ENCODE assay signal across 12 cellular contexts in the genomic region with DNA sequence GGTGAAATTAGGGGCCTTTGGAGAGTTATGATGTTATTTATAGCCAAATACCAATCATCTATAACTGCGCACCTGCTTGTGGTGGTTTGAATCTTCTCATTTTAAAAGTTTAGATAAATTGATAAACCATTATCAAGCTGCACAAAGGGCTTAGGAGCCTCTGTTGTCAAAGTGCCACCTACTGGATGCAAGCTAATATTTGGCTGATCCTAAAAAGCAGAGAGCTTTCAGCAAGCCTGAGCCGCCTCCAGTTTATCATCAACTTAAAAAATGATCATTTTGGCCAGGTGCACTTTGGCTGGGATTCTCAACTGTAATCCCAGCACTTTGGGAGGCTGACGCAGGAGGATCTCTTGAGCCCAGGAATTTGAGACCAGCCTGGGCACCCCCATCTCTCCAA. TPM values are rescaled to one million over a fixed set of nuclear protein-coding genes. Genes with fewer than 3 reads are reported as not detected.
A peak's percentile ranks its signal among the peaks of the same experiment; 100 is the strongest.
DNase-seq lines count a peak whose midpoint lies in the region; ATAC-seq and TF ChIP-seq lines count a peak whose summit lies in the region.
"Had no signal": no experiment of that assay in that cellular context is flagged by ENCODE, and none has a peak within 500 bp of the region (broad histone marks: within the 10 kb centered on the region; RNA-seq: fewer than 3 reads in every experiment).

No MANE protein-coding gene starts in this region.

- no peaks in the 10 kb centered on the region for H3K79me2 ChIP-seq in DND-41 (ENCODE audit: insufficient read depth, low read length)

- H3K27me3 Mint-ChIP-seq in glutamatergic neuron (ENCODE audit: unreplicated experiment): no peaks in the 10 kb centered on the region
- H3K27me3 Mint-ChIP-seq: activated naive CD8-positive, alpha-beta T cell had no signal

- no peaks in the 10 kb centered on the region for H3K9me3 Mint-ChIP-seq in glutamatergic neuron (ENCODE audit: unreplicated experiment)

- H3K27me3 ChIP-seq in DND-41 (ENCODE audit: insufficient read depth, low read length, poor library complexity): peaks cover 3% of the 10 kb centered on the region
- no peaks in the 10 kb centered on the region for H3K27me3 ChIP-seq in right lobe of liver
- H3K27me3 ChIP-seq: MG63 had no signal

- no peak overlapping the region for H3K9ac ChIP-seq in DND-41 (ENCODE audit: low read depth, low read length)

- peak; percentile 24; the same call in 1 of the 2 replicates for TF ChIP-seq RAD21 in Ishikawa (IDR thresholded peaks at IDR 0.05; ENCODE audit: low read depth)

- peaks cover 4% of the 10 kb centered on the region for H3K4me1 Mint-ChIP-seq in glutamatergic neuron (ENCODE audit: low read depth, unreplicated experiment)

- no peak overlapping the region for H2AFZ ChIP-seq in DND-41 (ENCODE audit: low read depth, low read length)

- H3K4me1 ChIP-seq in DND-41 (ENCODE audit: insufficient read depth, low read length): no peaks in the 10 kb centered on the region
- H3K4me1 ChIP-seq in right lobe of liver: peaks cover 0 to 47% (median 12%) of the 10 kb centered on the region in 4 donors

- no peak overlapping the region for H3K27ac ChIP-seq in DND-41 (ENCODE audit: low read length)
- H3K27ac ChIP-seq in right lobe of liver: peak overlapping the region in 2 of 3 donors; percentile 57 to 77

- H3K36me3 ChIP-seq in DND-41 (ENCODE audit: insufficient read depth, low read length) (no peaks in the 10 kb centered on the region), right lobe of liver (no peaks in the 10 kb centered on the region)
- H3K36me3 ChIP-seq: MG63 had no signal

- DNase-seq in DND-41 (no peak), astrocyte of the hippocampus (ENCODE audit: low read depth, low spot score) (peak; percentile 26), right lobe of liver (peak in 1 of 3 donors; percentile 77), NCI-H128 (lab: John Stamatoyannopoulos, UW; ENCODE audit: unreplicated experiment) (no peak), glutamatergic neuron (no peak)
- DNase-seq: activated CD4-positive, alpha-beta T cell treated with anti-CD3 and anti-CD28 coated beads for 1 hour; MG63; retina had no signal

- TF ChIP-seq CTCF in DND-41 (IDR thresholded peaks at IDR 0.05; ENCODE audit: borderline replicate concordance, extremely low read depth, low read length, poor library complexity, severe bottlenecking) (peak; percentile 26), right lobe of liver (IDR thresholded peaks at IDR 0.05) (peak; percentile 35 to 53 (median 40)), glutamatergic neuron (IDR thresholded peaks at IDR 0.05; ENCODE audit: partially characterized antibody, unreplicated experiment) (no peak)

- intact Hi-C loops in right lobe of liver (cut with DNase I): no loop called here

- no peak overlapping the region for H3K27ac Mint-ChIP-seq in glutamatergic neuron (ENCODE audit: unreplicated experiment)
- H3K27ac Mint-ChIP-seq: activated naive CD8-positive, alpha-beta T cell had no signal

- H3K9me3 ChIP-seq in DND-41 (ENCODE audit: insufficient read depth, low read length, severe bottlenecking) (no peaks in the 10 kb centered on the region), right lobe of liver (no peaks in the 10 kb centered on the region)
- H3K9me3 ChIP-seq: MG63 had no signal

- H3K4me3 ChIP-seq in DND-41 (ENCODE audit: low read depth in 1 of 2, low read length in 2 of 2): no peak overlapping the region
- H3K4me3 ChIP-seq in right lobe of liver: peak overlapping the region in 2 of 3 donors; percentile 32 to 42
- H3K4me3 ChIP-seq: MG63 had no signal

- no peaks in the 10 kb centered on the region for H4K20me1 ChIP-seq in DND-41 (ENCODE audit: insufficient read depth, low read length)

- no peak for TF ChIP-seq POLR2A in right lobe of liver (IDR thresholded peaks at IDR 0.05)

- no peak for ATAC-seq in DND-41 (ENCODE audit: insufficient read depth, low read depth)
- peak; percentile 50 to 62 (median 59) for ATAC-seq in right lobe of liver
- no peak for ATAC-seq in GM21737 (IDR thresholded peaks at IDR 0.05; ENCODE audit: unreplicated experiment)
- no peak for ATAC-seq in GM21786 (IDR thresholded peaks at IDR 0.05; ENCODE audit: unreplicated experiment)

- H3K4me2 ChIP-seq in DND-41 (ENCODE audit: insufficient read depth, low read length): no peak overlapping the region

- 30% methylated on average over 3 of the region's 3 CpGs for WGBS in right lobe of liver (ENCODE audit: insufficient coverage, low coverage, low lambda C conversion rate, missing lambda C conversion rate)

- no peak overlapping the region for H3K4me3 Mint-ChIP-seq in glutamatergic neuron (ENCODE audit: unreplicated experiment)
- H3K4me3 Mint-ChIP-seq: activated naive CD8-positive, alpha-beta T cell had no signal

- H3K36me3 Mint-ChIP-seq in glutamatergic neuron (ENCODE audit: unreplicated experiment): no peaks in the 10 kb centered on the region
- H3K36me3 Mint-ChIP-seq: activated naive CD8-positive, alpha-beta T cell had no signal

- TF ChIP-seq EP300 in Ishikawa (IDR thresholded peaks at IDR 0.05; ENCODE audit: borderline replicate concordance): no peak

TF ChIP-seq in Ishikawa, 13 proteins besides CTCF, POLR2A, EP300 and RAD21:
- no peak for TF ChIP-seq EGR1 (IDR thresholded peaks at IDR 0.05)
- TF ChIP-seq CEBPB (IDR thresholded peaks at IDR 0.05): no peak
- TF ChIP-seq USF1 (IDR thresholded peaks at IDR 0.05): no peak
- TF ChIP-seq, protein P1, sequence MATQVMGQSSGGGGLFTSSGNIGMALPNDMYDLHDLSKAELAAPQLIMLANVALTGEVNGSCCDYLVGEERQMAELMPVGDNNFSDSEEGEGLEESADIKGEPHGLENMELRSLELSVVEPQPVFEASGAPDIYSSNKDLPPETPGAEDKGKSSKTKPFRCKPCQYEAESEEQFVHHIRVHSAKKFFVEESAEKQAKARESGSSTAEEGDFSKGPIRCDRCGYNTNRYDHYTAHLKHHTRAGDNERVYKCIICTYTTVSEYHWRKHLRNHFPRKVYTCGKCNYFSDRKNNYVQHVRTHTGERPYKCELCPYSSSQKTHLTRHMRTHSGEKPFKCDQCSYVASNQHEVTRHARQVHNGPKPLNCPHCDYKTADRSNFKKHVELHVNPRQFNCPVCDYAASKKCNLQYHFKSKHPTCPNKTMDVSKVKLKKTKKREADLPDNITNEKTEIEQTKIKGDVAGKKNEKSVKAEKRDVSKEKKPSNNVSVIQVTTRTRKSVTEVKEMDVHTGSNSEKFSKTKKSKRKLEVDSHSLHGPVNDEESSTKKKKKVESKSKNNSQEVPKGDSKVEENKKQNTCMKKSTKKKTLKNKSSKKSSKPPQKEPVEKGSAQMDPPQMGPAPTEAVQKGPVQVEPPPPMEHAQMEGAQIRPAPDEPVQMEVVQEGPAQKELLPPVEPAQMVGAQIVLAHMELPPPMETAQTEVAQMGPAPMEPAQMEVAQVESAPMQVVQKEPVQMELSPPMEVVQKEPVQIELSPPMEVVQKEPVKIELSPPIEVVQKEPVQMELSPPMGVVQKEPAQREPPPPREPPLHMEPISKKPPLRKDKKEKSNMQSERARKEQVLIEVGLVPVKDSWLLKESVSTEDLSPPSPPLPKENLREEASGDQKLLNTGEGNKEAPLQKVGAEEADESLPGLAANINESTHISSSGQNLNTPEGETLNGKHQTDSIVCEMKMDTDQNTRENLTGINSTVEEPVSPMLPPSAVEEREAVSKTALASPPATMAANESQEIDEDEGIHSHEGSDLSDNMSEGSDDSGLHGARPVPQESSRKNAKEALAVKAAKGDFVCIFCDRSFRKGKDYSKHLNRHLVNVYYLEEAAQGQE (IDR thresholded peaks at IDR 0.05; ENCODE audit: low read depth): no peak
- TF ChIP-seq CREB1 (IDR thresholded peaks at IDR 0.05; ENCODE audit: low read depth): no peak
- no peak for TF ChIP-seq TAF1 (IDR thresholded peaks at IDR 0.05; ENCODE audit: low read depth)
- TF ChIP-seq, protein P2, sequence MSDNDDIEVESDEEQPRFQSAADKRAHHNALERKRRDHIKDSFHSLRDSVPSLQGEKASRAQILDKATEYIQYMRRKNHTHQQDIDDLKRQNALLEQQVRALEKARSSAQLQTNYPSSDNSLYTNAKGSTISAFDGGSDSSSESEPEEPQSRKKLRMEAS (IDR thresholded peaks at IDR 0.05): no peak
- TF ChIP-seq YY1 (IDR thresholded peaks at IDR 0.05; ENCODE audit: low read depth): no peak
- no peak for TF ChIP-seq TEAD4 (IDR thresholded peaks at IDR 0.05)
TF ChIP-seq in Ishikawa: peak in this region for 0.

RNA-seq across cellular contexts. Expression of gene ATXN1, which starts 58.5 kb away (rescaled TPM):
- total RNA-seq in right lobe of liver (10 to 100 TPM; 23.2 to 28.7 (median 25.0) TPM), glutamatergic neuron (ENCODE audit: unreplicated experiment) (15.5 TPM)

Comparison
In these comparisons a context has a peak if more than half of its experiments do, and no peak if none do; other contexts are left out.
1. ATAC-seq: peak in right lobe of liver (4 of 4); none in DND-41 (single experiment), GM21737 (single experiment) and GM21786 (single experiment).
2. H3K4me3 ChIP-seq: peak in right lobe of liver (2 of 3); none in DND-41 (0 of 2).